In genomic region chr10:20888620-20889337, GRCh38 we compare ENCODE assay signal across 1 cellular context.
TF ChIP-seq lines count a peak whose summit lies in the region.

No MANE protein-coding gene starts in this region.

TF ChIP-seq in A549, 52 proteins besides CTCF, POLR2A, EP300 and RAD21 (continued from another document):
- TF ChIP-seq CHD4 (IDR thresholded peaks at IDR 0.05; ENCODE audit: borderline replicate concordance) (no peak), PHF8 (IDR thresholded peaks at IDR 0.05; ENCODE audit: borderline replicate concordance, low read depth) (no peak)
